19 cellular contexts compared by ENCODE assay signal in the genomic region with DNA sequence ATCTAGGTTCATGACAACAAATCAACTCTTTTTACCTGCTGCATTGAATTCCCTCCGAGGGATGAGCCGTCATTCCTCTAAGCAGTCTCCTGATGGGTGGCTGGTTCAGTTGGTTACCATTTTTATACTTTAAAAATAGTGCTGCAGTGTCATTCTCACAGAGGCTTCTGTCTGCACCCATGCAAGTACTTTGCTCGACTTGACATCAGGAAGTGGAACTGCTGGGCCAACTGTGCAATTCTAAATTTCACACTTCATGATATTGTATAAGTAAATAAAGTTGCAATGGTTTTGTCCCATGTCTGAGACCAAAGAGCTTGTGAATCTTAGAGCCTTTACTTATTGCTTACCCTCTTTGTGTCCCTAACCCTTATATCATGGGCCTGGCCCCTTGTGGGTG. TPM values are rescaled to one million over a fixed set of nuclear protein-coding genes. Genes with fewer than 3 reads are reported as not detected.
DNase-seq lines count a peak whose midpoint lies in the region; ATAC-seq and TF ChIP-seq lines count a peak whose summit lies in the region.
"Had no signal": no experiment of that assay in that cellular context is flagged by ENCODE, and none has a peak within 500 bp of the region (broad histone marks: within the 10 kb centered on the region; RNA-seq: fewer than 3 reads in every experiment).

No MANE protein-coding gene starts in this region.

- H4K20me1 ChIP-seq in DND-41 (ENCODE audit: insufficient read depth, low read length) (no peaks in the 10 kb centered on the region), GM23248 (ENCODE audit: insufficient read depth) (no peaks in the 10 kb centered on the region)

- no peaks in the 10 kb centered on the region for H3K27me3 ChIP-seq in DND-41 (ENCODE audit: insufficient read depth, low read length, poor library complexity)
- no peaks in the 10 kb centered on the region for H3K27me3 ChIP-seq in GM23248 (replicated peaks; ENCODE audit: insufficient read depth)
- H3K27me3 ChIP-seq: right lobe of liver had no signal

- H3K4me3 ChIP-seq in DND-41 (ENCODE audit: low read depth in 1 of 2, low read length in 2 of 2) (no peak overlapping the region), GM23248 (no peak overlapping the region)
- H3K4me3 ChIP-seq: right lobe of liver, thoracic aorta had no signal

- in situ Hi-C loops in GM23248 (cut with MboI) = no loop called here

- H3K27me3 Mint-ChIP-seq in CD14-positive monocyte (ENCODE audit: low read depth in 3 of 3) (no peaks in the 10 kb centered on the region), memory B cell (no peaks in the 10 kb centered on the region)
- no peaks in the 10 kb centered on the region for H3K27me3 Mint-ChIP-seq in activated CD4-positive, alpha-beta memory T cell treated with anti-CD3 and anti-CD28 coated beads for 36 hours

- ATAC-seq in DND-41 (ENCODE audit: insufficient read depth, low read depth) = no peak
- no peak for ATAC-seq in memory B cell (ENCODE audit: low read depth)
- ATAC-seq in GM21786 (IDR thresholded peaks at IDR 0.05; ENCODE audit: unreplicated experiment) = no peak
- ATAC-seq: HCT116, HepG2, right lobe of liver had no signal

- no peak for DNase-seq in CD14-positive monocyte (ENCODE audit: low spot score)
- DNase-seq in DND-41 = no peak
- DNase-seq in activated CD4-positive, alpha-beta memory T cell treated with anti-CD3 and anti-CD28 coated beads for 36 hours = no peak
- DNase-seq in memory B cell (ENCODE audit: low spot score in 2 of 2) = no peak
- DNase-seq in GM23248 = no peak
- no peak for DNase-seq in NCI-H2227 (lab: John Stamatoyannopoulos, UW; ENCODE audit: unreplicated experiment)
- DNase-seq: activated CD8-positive, alpha-beta memory T cell treated with anti-CD3 and anti-CD28 coated beads, Interleukin-2, amount 50 U/mL, for 48 hours; amygdala; DMS153; endodermal cell; occipital lobe; right lobe of liver; stimulated activated CD4-positive, alpha-beta T cell treated with anti-CD3 and anti-CD28 coated beads, Interleukin-1b, Interleukin-23, amount 100 ng/mL, for 48 hours; SW 1271 had no signal

- H3K36me3 ChIP-seq in DND-41 (ENCODE audit: insufficient read depth, low read length) = peaks cover 46% of the 10 kb centered on the region
- no peaks in the 10 kb centered on the region for H3K36me3 ChIP-seq in GM23248 (ENCODE audit: low read depth)

- intact Hi-C loops in CD14-positive monocyte (cut with micrococcal nuclease) = loop anchor here in 1 of 2 donors (5.0 kb wide), 1 partner anchor 37 kb away; a partner anchor contains a TSS
- intact Hi-C loops in activated CD4-positive, alpha-beta memory T cell treated with anti-CD3 and anti-CD28 coated beads for 36 hours (cut with micrococcal nuclease) = no loop called here

- H3K79me2 ChIP-seq in DND-41 (ENCODE audit: insufficient read depth, low read length) (peaks cover 30% of the 10 kb centered on the region), GM23248 (ENCODE audit: insufficient read depth) (no peaks in the 10 kb centered on the region)

- no peak overlapping the region for H2AFZ ChIP-seq in DND-41 (ENCODE audit: low read depth, low read length)
- no peak overlapping the region for H2AFZ ChIP-seq in GM23248

- H3K9ac ChIP-seq in DND-41 (ENCODE audit: low read depth, low read length) (no peak overlapping the region), GM23248 (no peak overlapping the region)

- H3K9me3 ChIP-seq in DND-41 (ENCODE audit: insufficient read depth, low read length, severe bottlenecking) (no peaks in the 10 kb centered on the region), GM23248 (ENCODE audit: low read depth) (no peaks in the 10 kb centered on the region)
- H3K9me3 ChIP-seq: right lobe of liver, thoracic aorta had no signal

- POLR2A ChIA-PET in activated CD4-positive, alpha-beta memory T cell treated with anti-CD3 and anti-CD28 coated beads for 36 hours (lab: Charles Lee) = interaction anchor here (1.2 kb wide), 1 partner anchor 59 kb away, joined by 3 read pairs; no protein-coding TSS in a partner anchor

- H3K36me3 Mint-ChIP-seq in CD14-positive monocyte (peaks cover 39 to 41% of the 10 kb centered on the region in 2 donors), memory B cell (peaks cover 26% of the 10 kb centered on the region)
- peaks cover 23% of the 10 kb centered on the region for H3K36me3 Mint-ChIP-seq in activated CD4-positive, alpha-beta memory T cell treated with anti-CD3 and anti-CD28 coated beads for 36 hours
- H3K36me3 Mint-ChIP-seq: WTC11 had no signal

- CTCF ChIA-PET in activated CD4-positive, alpha-beta memory T cell treated with anti-CD3 and anti-CD28 coated beads for 36 hours (lab: Charles Lee) = no interaction called here

- 66 to 70% methylated on average over 3 of the region's 3 CpGs for WGBS in GM23248 (ENCODE audit: low coverage in 1 of 2, low lambda C conversion rate in 2 of 2, missing lambda C conversion rate in 2 of 2), 2 experiments

- no peaks in the 10 kb centered on the region for H3K9me2 ChIP-seq in GM23248 (ENCODE audit: insufficient read depth)

- peak overlapping the region in 6 of 7 donors; percentile 4 to 86 (median 82) for H3K27ac Mint-ChIP-seq in CD14-positive monocyte
- H3K27ac Mint-ChIP-seq in activated CD4-positive, alpha-beta memory T cell treated with anti-CD3 and anti-CD28 coated beads for 36 hours = no peak overlapping the region
- no peak overlapping the region for H3K27ac Mint-ChIP-seq in memory B cell
- H3K27ac Mint-ChIP-seq: endodermal cell had no signal

- H3F3A ChIP-seq in GM23248 (ENCODE audit: insufficient read depth) = no peaks in the 10 kb centered on the region

- H3K27ac ChIP-seq in DND-41 (ENCODE audit: low read length) = no peak overlapping the region
- H3K27ac ChIP-seq in GM23248 = no peak overlapping the region
- H3K27ac ChIP-seq: right lobe of liver, thoracic aorta had no signal

- H3K4me2 ChIP-seq in DND-41 (ENCODE audit: insufficient read depth, low read length) = peak overlapping the region; percentile 84; the same call in 1 of the 2 replicates
- no peak overlapping the region for H3K4me2 ChIP-seq in GM23248 (ENCODE audit: unreplicated experiment)

- H3K4me3 Mint-ChIP-seq in CD14-positive monocyte = peak overlapping the region; percentile 18 to 74
- H3K4me3 Mint-ChIP-seq in activated CD4-positive, alpha-beta memory T cell treated with anti-CD3 and anti-CD28 coated beads for 36 hours = peak overlapping the region; percentile 4
- peak overlapping the region; percentile 46 for H3K4me3 Mint-ChIP-seq in memory B cell
- H3K4me3 Mint-ChIP-seq: endodermal cell, WTC11 had no signal

- H3K9me3 Mint-ChIP-seq in CD14-positive monocyte (no peaks in the 10 kb centered on the region), memory B cell (no peaks in the 10 kb centered on the region)
- H3K9me3 Mint-ChIP-seq in activated CD4-positive, alpha-beta memory T cell treated with anti-CD3 and anti-CD28 coated beads for 36 hours = no peaks in the 10 kb centered on the region
- H3K9me3 Mint-ChIP-seq: endodermal cell, WTC11 had no signal

- H3K4me1 ChIP-seq in DND-41 (ENCODE audit: insufficient read depth, low read length) (peaks cover 46% of the 10 kb centered on the region), GM23248 (ENCODE audit: insufficient read depth) (0 out of 2 replicates have a peak, but pooled peaks cover 6% of the 10 kb centered on the region)

- H3K4me1 Mint-ChIP-seq in CD14-positive monocyte = peaks cover 61% of the 10 kb centered on the region
- H3K4me1 Mint-ChIP-seq in activated CD4-positive, alpha-beta memory T cell treated with anti-CD3 and anti-CD28 coated beads for 36 hours (ENCODE audit: low read depth) = peaks cover 50% of the 10 kb centered on the region
- peaks cover 41% of the 10 kb centered on the region for H3K4me1 Mint-ChIP-seq in memory B cell

- TF ChIP-seq CTCF in CD14-positive monocyte (IDR thresholded peaks at IDR 0.05) = no peak
- no peak for TF ChIP-seq CTCF in DND-41 (IDR thresholded peaks at IDR 0.05; ENCODE audit: borderline replicate concordance, extremely low read depth, low read length, poor library complexity, severe bottlenecking)

RNA-seq across cellular contexts. Expression of a gene that starts 2.5 kb away (rescaled TPM):
- polyA plus RNA-seq in CD14-positive monocyte (10 to 100 TPM; 19.7 to 25.1 TPM), GM23248 (2016; fragmentation: Nextera tagmentation; extraction: Ambion mirVana) (5.5 and 6.7 TPM in 2 replicates)
- 10 to 100 TPM; 36.5 to 39.0 TPM for total RNA-seq in activated CD4-positive, alpha-beta memory T cell treated with anti-CD3 and anti-CD28 coated beads for 36 hours
- total RNA-seq in GM23248 (2014; rRNA removed; shearing (Covaris generic)) = 7.7 and 8.9 TPM in 2 replicates

RNA-seq across cellular contexts. Expression of a gene that starts 21.6 kb away (rescaled TPM):
- 1 to 10 TPM; 7.0 to 9.5 TPM for polyA plus RNA-seq in CD14-positive monocyte
- 10 to 100 TPM; 22.3 to 25.8 TPM for total RNA-seq in activated CD4-positive, alpha-beta memory T cell treated with anti-CD3 and anti-CD28 coated beads for 36 hours
- total RNA-seq in GM23248 (2014; rRNA removed; shearing (Covaris generic)) = 4.5 and 9.1 TPM in 2 replicates
- 4.0 and 5.2 TPM in 2 replicates for polyA plus RNA-seq in GM23248 (2016; fragmentation: Nextera tagmentation; extraction: Ambion mirVana)

RNA-seq across cellular contexts. Expression of a gene that starts 35.8 kb away (rescaled TPM):
- polyA plus RNA-seq in CD14-positive monocyte (10 to 100 TPM; 17.0 to 24.6 TPM), GM23248 (2016; fragmentation: Nextera tagmentation; extraction: Ambion mirVana) (3.9 and 4.2 TPM in 2 replicates)
- total RNA-seq in activated CD4-positive, alpha-beta memory T cell treated with anti-CD3 and anti-CD28 coated beads for 36 hours = 10 to 100 TPM; 31.3 to 36.0 TPM
- 7.2 and 18.8 TPM in 2 replicates for total RNA-seq in GM23248 (2014; rRNA removed; shearing (Covaris generic))

RNA-seq across cellular contexts. Expression of a gene that starts 39.5 kb away (rescaled TPM):
- polyA plus RNA-seq in CD14-positive monocyte (10 to 100 TPM; 30.7 to 37.8 TPM), GM23248 (2016; fragmentation: Nextera tagmentation; extraction: Ambion mirVana) (7.9 and 9.5 TPM in 2 replicates)
- total RNA-seq in activated CD4-positive, alpha-beta memory T cell treated with anti-CD3 and anti-CD28 coated beads for 36 hours = 10 to 100 TPM; 59.5 to 64.8 TPM
- total RNA-seq in GM23248 (2014; rRNA removed; shearing (Covaris generic)) = 12.9 and 14.5 TPM in 2 replicates

RNA-seq across cellular contexts. Expression of a gene that starts 53.2 kb away (rescaled TPM):
- polyA plus RNA-seq in CD14-positive monocyte (10 to 100 TPM in 1 of 2 donors, 1 to 10 TPM in 1; 4.3 to 10.8 TPM), GM23248 (2016; fragmentation: Nextera tagmentation; extraction: Ambion mirVana) (18.4 and 19.5 TPM in 2 replicates)
- 10 to 100 TPM; 17.6 to 19.6 TPM for total RNA-seq in activated CD4-positive, alpha-beta memory T cell treated with anti-CD3 and anti-CD28 coated beads for 36 hours
- total RNA-seq in GM23248 (2014; rRNA removed; shearing (Covaris generic)) = 9.1 and 15.0 TPM in 2 replicates

Comparison
In these comparisons a context has a peak if more than half of its experiments do, and no peak if none do; other contexts are left out.
1. H3K27ac Mint-ChIP-seq: peak in CD14-positive monocyte (6 of 7); none in activated CD4-positive, alpha-beta memory T cell treated with anti-CD3 and anti-CD28 coated beads for 36 hours (single experiment) and memory B cell (single experiment).
2. Peak in every context shown above with its lines, with median percentiles within 50 percentile points of each other: H3K4me3 Mint-ChIP-seq.